In genomic region chr12:126537961-126538530, GRCh38 we compare ENCODE assay signal across 28 cellular contexts.
"Had no signal": no experiment of that assay in that cellular context is flagged by ENCODE, and none has a peak within 500 bp of the region (broad histone marks: within the 10 kb centered on the region; RNA-seq: fewer than 3 reads in every experiment).

No MANE protein-coding gene starts in this region.

- H3K4me1 ChIP-seq: ascending aorta had no signal

- H3K4me3 ChIP-seq: ascending aorta, PC-9 had no signal

- H3K27me3 ChIP-seq: ascending aorta, brain microvascular endothelial cell had no signal

- H3K27ac ChIP-seq: ascending aorta, brain microvascular endothelial cell, PC-9, RWPE1, VCaP had no signal

- DNase-seq: activated B cell treated with CpG ODN at 0.5 μM for 24 hours; activated CD4-positive, alpha-beta T cell treated with anti-CD3 and anti-CD28 coated beads for 1 hour; activated CD4-positive, alpha-beta T cell treated with anti-CD3 and anti-CD28 coated beads for 48 hours; activated CD4-positive, alpha-beta T cell treated with anti-CD3 and anti-CD28 coated beads, Interleukin-2, amount 50 U/mL, for 4 hours; activated CD8-positive, alpha-beta T cell treated with anti-CD3 and anti-CD28 coated beads for 36 hours; activated gamma-delta T cell; activated naive CD4-positive, alpha-beta T cell treated with Interleukin-2 at 50 U/mL for 16 hours; activated naive CD8-positive, alpha-beta T cell treated with anti-CD3 and anti-CD28 coated beads, Interleukin-2, amount 10 ng/mL, durations not matched to agents 7 days and 5 days; activated T-cell treated with anti-CD3 and anti-CD28 coated beads, Interleukin-2, amount 50 U/mL, for 24 hours; brain microvascular endothelial cell; central memory CD4-positive, alpha-beta T cell; KBM-7; MM.1S; MV-4-11; NCI-H1092; NCI-H1436 treated with DMSO at 0.1 percent for 48 hours; NCI-H1694 treated with DMSO at 0.1 percent for 48 hours; NCI-H2029; NCI-H510A; NCI-H526; NCI-H748 treated with DMSO at 0.1 percent for 48 hours; PC-9; SIG-M5; T-cell; T-helper 17 cell had no signal

- H3K9me3 ChIP-seq: ascending aorta had no signal

- H3K4me2 ChIP-seq: PC-9 had no signal

- H3K36me3 ChIP-seq: ascending aorta, brain microvascular endothelial cell had no signal

- H2AFZ ChIP-seq: PC-9 had no signal
